8 cellular contexts compared by ENCODE assay signal in the genomic region with DNA sequence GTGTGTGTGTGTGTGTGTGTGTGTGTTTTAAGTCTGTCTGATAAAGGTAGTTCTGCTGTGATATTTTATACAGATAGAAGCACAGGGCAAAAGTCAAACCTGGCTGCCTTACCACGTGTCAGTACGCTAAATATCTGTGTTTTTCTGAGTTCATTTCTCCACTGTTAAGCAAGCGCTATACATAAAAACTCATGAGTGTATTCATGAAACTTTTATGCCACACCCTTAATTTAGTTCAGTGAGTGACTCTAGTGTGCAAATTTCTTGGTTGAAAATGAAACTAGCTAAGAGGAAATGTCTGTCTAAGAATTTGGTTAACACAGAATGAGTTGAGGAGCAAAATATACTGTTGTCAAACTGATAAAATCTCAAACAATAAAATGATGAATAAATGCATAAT. TPM values are rescaled to one million over a fixed set of nuclear protein-coding genes. Genes with fewer than 3 reads are reported as not detected.
DNase-seq lines count a peak whose midpoint lies in the region; ATAC-seq and TF ChIP-seq lines count a peak whose summit lies in the region.

No MANE protein-coding gene starts in this region.

- H3K36me3 Mint-ChIP-seq in activated CD4-positive, alpha-beta T cell treated with anti-CD3 and anti-CD28 coated beads, Interleukin-2, amount 10 ng/mL, durations not matched to agents 24 days and 14 days (ENCODE audit: low read depth), result peaks cover 66% of the 10 kb centered on the region
- peaks cover 5 to 28% of the 10 kb centered on the region in 2 donors for H3K36me3 Mint-ChIP-seq in stimulated activated naive B cell treated with anti-CD40 and anti-IgM and Interleukin-4, amounts not matched to agents 10 μg/mL and 1 μg/mL and 100 μg/mL, for 72 hours

- H3K36me3 ChIP-seq in SJCRH30 (no peaks in the 10 kb centered on the region), gastrocnemius medialis (no peaks in the 10 kb centered on the region)

- no peaks in the 10 kb centered on the region for H3K27me3 ChIP-seq in SJCRH30
- no peaks in the 10 kb centered on the region for H3K27me3 ChIP-seq in gastrocnemius medialis

- in situ Hi-C loops in gastrocnemius medialis (cut with MboI; ENCODE audit: low sequenced_read_pairs in 4 of 4), result no loop called here

- H3K27me3 Mint-ChIP-seq in activated CD4-positive, alpha-beta T cell treated with anti-CD3 and anti-CD28 coated beads, Interleukin-2, amount 10 ng/mL, durations not matched to agents 24 days and 14 days, result no peaks in the 10 kb centered on the region
- no peaks in the 10 kb centered on the region for H3K27me3 Mint-ChIP-seq in stimulated activated naive B cell treated with anti-CD40 and anti-IgM and Interleukin-4, amounts not matched to agents 10 μg/mL and 1 μg/mL and 100 μg/mL, for 72 hours

- intact Hi-C loops in activated CD4-positive, alpha-beta T cell treated with anti-CD3 and anti-CD28 coated beads, Interleukin-2, amount 10 ng/mL, durations not matched to agents 24 days and 14 days (cut with micrococcal nuclease), result loop anchor here (1.0 kb wide), 2 partner anchors 10 to 18 kb away; no protein-coding TSS in a partner anchor
- intact Hi-C loops in gastrocnemius medialis (cut with DNase I; ENCODE audit: low total_unique reads), result no loop called here

- H3K27ac Mint-ChIP-seq in activated CD4-positive, alpha-beta T cell treated with anti-CD3 and anti-CD28 coated beads, Interleukin-2, amount 10 ng/mL, durations not matched to agents 24 days and 14 days, result peak overlapping the region; percentile 52
- H3K27ac Mint-ChIP-seq in stimulated activated naive B cell treated with anti-CD40 and anti-IgM and Interleukin-4, amounts not matched to agents 10 μg/mL and 1 μg/mL and 100 μg/mL, for 72 hours, result peak overlapping the region; percentile 37

- no peaks in the 10 kb centered on the region for H3K4me1 ChIP-seq in SJCRH30
- H3K4me1 ChIP-seq in gastrocnemius medialis, result no peaks in the 10 kb centered on the region

- H3K4me3 ChIP-seq in SJCRH30, result no peak overlapping the region
- no peak overlapping the region for H3K4me3 ChIP-seq in gastrocnemius medialis

- peaks cover 44% of the 10 kb centered on the region for H3K4me1 Mint-ChIP-seq in activated CD4-positive, alpha-beta T cell treated with anti-CD3 and anti-CD28 coated beads, Interleukin-2, amount 10 ng/mL, durations not matched to agents 24 days and 14 days
- H3K4me1 Mint-ChIP-seq in stimulated activated naive B cell treated with anti-CD40 and anti-IgM and Interleukin-4, amounts not matched to agents 10 μg/mL and 1 μg/mL and 100 μg/mL, for 72 hours, result peaks cover 24 to 28% of the 10 kb centered on the region in 2 donors

- ATAC-seq in HG02938 (IDR thresholded peaks at IDR 0.05; ENCODE audit: unreplicated experiment) (peak; percentile 94), gastrocnemius medialis (no peak)
- peak; percentile 95 to 98 for ATAC-seq in stimulated activated naive B cell treated with anti-CD40 and anti-IgM and Interleukin-4, amounts not matched to agents 10 μg/mL and 1 μg/mL and 100 μg/mL, for 72 hours (replicated peaks)

- no peaks in the 10 kb centered on the region for H3K9me3 ChIP-seq in SJCRH30 (replicated peaks)
- no peaks in the 10 kb centered on the region for H3K9me3 ChIP-seq in gastrocnemius medialis

- H3K27ac ChIP-seq in SJCRH30 (no peak overlapping the region), gastrocnemius medialis (peak overlapping the region in 1 of 4 donors; percentile 8)

- peak overlapping the region; percentile 73 for H3K4me3 Mint-ChIP-seq in activated CD4-positive, alpha-beta T cell treated with anti-CD3 and anti-CD28 coated beads, Interleukin-2, amount 10 ng/mL, durations not matched to agents 24 days and 14 days
- no peak overlapping the region for H3K4me3 Mint-ChIP-seq in stimulated activated naive B cell treated with anti-CD40 and anti-IgM and Interleukin-4, amounts not matched to agents 10 μg/mL and 1 μg/mL and 100 μg/mL, for 72 hours

- TF ChIP-seq POLR2A in gastrocnemius medialis (IDR thresholded peaks at IDR 0.05), result no peak

- no peaks in the 10 kb centered on the region for H3K9me3 Mint-ChIP-seq in activated CD4-positive, alpha-beta T cell treated with anti-CD3 and anti-CD28 coated beads, Interleukin-2, amount 10 ng/mL, durations not matched to agents 24 days and 14 days
- no peaks in the 10 kb centered on the region for H3K9me3 Mint-ChIP-seq in stimulated activated naive B cell treated with anti-CD40 and anti-IgM and Interleukin-4, amounts not matched to agents 10 μg/mL and 1 μg/mL and 100 μg/mL, for 72 hours

- DNase-seq in activated CD4-positive, alpha-beta T cell treated with anti-CD3 and anti-CD28 coated beads, Interleukin-2, amount 10 ng/mL, durations not matched to agents 24 days and 14 days, result peak; percentile 65
- no peak for DNase-seq in activated CD4-positive, alpha-beta T cell treated with anti-CD3 and anti-CD28 coated beads for 48 hours
- DNase-seq in RPMI8226 (peak; percentile 57), NCI-H2107 (lab: John Stamatoyannopoulos, UW) (no peak), SJCRH30 (no peak), gastrocnemius medialis (no peak)
- DNase-seq in stimulated activated naive B cell treated with anti-CD40 and anti-IgM and Interleukin-4, amounts not matched to agents 10 μg/mL and 1 μg/mL and 100 μg/mL, for 72 hours, result no peak

- no peak for TF ChIP-seq CTCF in gastrocnemius medialis (IDR thresholded peaks at IDR 0.05 in 4 of 5, conservative IDR thresholded peaks at IDR 0.05 in 1 of 5)

RNA-seq across cellular contexts. Expression of a gene that starts 11.2 kb away (rescaled TPM):
- total RNA-seq in activated CD4-positive, alpha-beta T cell treated with anti-CD3 and anti-CD28 coated beads, Interleukin-2, amount 10 ng/mL, durations not matched to agents 24 days and 14 days, result 12.7 and 13.1 TPM in 2 replicates
- total RNA-seq in SJCRH30 (2014; rRNA removed; shearing (Covaris generic)), result 1.0 and 1.1 TPM in 2 replicates
- total RNA-seq in gastrocnemius medialis, result 1 to 10 TPM; 2.4 to 7.3 (median 3.6) TPM

Comparison
In these comparisons a context has a peak if more than half of its experiments do, and no peak if none do; other contexts are left out.
1. DNase-seq: peak in activated CD4-positive, alpha-beta T cell treated with anti-CD3 and anti-CD28 coated beads, Interleukin-2, amount 10 ng/mL, durations not matched to agents 24 days and 14 days (single experiment) and RPMI8226 (single experiment); none in activated CD4-positive, alpha-beta T cell treated with anti-CD3 and anti-CD28 coated beads for 48 hours (single experiment), stimulated activated naive B cell treated with anti-CD40 and anti-IgM and Interleukin-4, amounts not matched to agents 10 μg/mL and 1 μg/mL and 100 μg/mL, for 72 hours (single experiment), NCI-H2107 (single experiment), SJCRH30 (0 of 2) and gastrocnemius medialis (0 of 2).
2. ATAC-seq: peak in HG02938 (single experiment) and stimulated activated naive B cell treated with anti-CD40 and anti-IgM and Interleukin-4, amounts not matched to agents 10 μg/mL and 1 μg/mL and 100 μg/mL, for 72 hours (2 of 2); none in gastrocnemius medialis (0 of 2).